11 cellular contexts compared by ENCODE assay signal in the genomic region with DNA sequence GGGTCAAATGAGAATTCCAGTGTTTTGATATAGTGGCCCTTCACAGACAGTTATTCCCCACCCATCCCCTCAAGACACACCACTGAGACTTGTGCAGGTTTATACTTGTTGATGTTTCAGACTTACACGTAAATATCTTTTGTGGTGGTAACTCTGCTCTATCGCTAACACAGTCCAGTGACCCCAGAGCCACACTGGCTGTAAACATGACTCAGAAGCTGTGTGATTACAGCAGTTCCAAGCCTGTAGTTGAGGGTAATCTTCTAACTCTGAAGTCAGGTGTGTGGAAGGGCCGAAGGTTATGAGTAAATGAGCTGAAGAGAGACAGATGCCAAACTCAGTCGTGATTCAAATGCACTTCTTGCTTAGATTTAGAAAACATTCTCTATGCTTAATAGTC. TPM values are rescaled to one million over a fixed set of nuclear protein-coding genes. Genes with fewer than 3 reads are reported as not detected.
A peak's percentile ranks its signal among the peaks of the same experiment; 100 is the strongest.
DNase-seq lines count a peak whose midpoint lies in the region; ATAC-seq and TF ChIP-seq lines count a peak whose summit lies in the region.
"Had no signal": no experiment of that assay in that cellular context is flagged by ENCODE, and none has a peak within 500 bp of the region (broad histone marks: within the 10 kb centered on the region; RNA-seq: fewer than 3 reads in every experiment).

No MANE protein-coding gene starts in this region.

- H3K36me3 Mint-ChIP-seq in activated CD8-positive, alpha-beta T cell treated with anti-CD3 and anti-CD28 coated beads for 36 hours (ENCODE audit: low read depth) = peaks cover 4% of the 10 kb centered on the region
- H3K36me3 Mint-ChIP-seq in activated CD8-positive, alpha-beta T cell treated with anti-CD3 and anti-CD28 coated beads, Interleukin-2, amount 10 ng/mL, durations not matched to agents 7 days and 5 days (ENCODE audit: low read depth) = no peaks in the 10 kb centered on the region

- H3K36me3 ChIP-seq in esophagus (ENCODE audit: control insufficient read depth in 2 of 2, insufficient read depth in 2 of 2, low read length in 1 of 2) (peaks cover 2 to 8% of the 10 kb centered on the region in 2 donors), thyroid gland (peaks cover 6 to 12% of the 10 kb centered on the region in 2 donors)

- no peaks in the 10 kb centered on the region for H3K9me3 ChIP-seq in esophagus (ENCODE audit: control insufficient read depth in 2 of 2, insufficient read depth in 1 of 2, low read depth in 1 of 2, low read length in 1 of 2)
- no peaks in the 10 kb centered on the region for H3K9me3 ChIP-seq in thyroid gland

- H3K27ac ChIP-seq in esophagus (ENCODE audit: low read depth in 2 of 2, low read length in 1 of 2) = peak overlapping the region; percentile 36 to 55
- peak overlapping the region in 1 of 3 donors; percentile 14 for H3K27ac ChIP-seq in thyroid gland

- peak; percentile 60 for ATAC-seq in activated CD8-positive, alpha-beta T cell treated with anti-CD3 and anti-CD28 coated beads for 36 hours
- no peak for ATAC-seq in activated CD8-positive, alpha-beta T cell treated with anti-CD3 and anti-CD28 coated beads, Interleukin-2, amount 10 ng/mL, durations not matched to agents 7 days and 5 days
- peak; percentile 96 for ATAC-seq in HG03565 (IDR thresholded peaks at IDR 0.05; ENCODE audit: unreplicated experiment)

- H3K9me3 Mint-ChIP-seq in activated CD8-positive, alpha-beta T cell treated with anti-CD3 and anti-CD28 coated beads for 36 hours = no peaks in the 10 kb centered on the region
- H3K9me3 Mint-ChIP-seq in activated CD8-positive, alpha-beta T cell treated with anti-CD3 and anti-CD28 coated beads, Interleukin-2, amount 10 ng/mL, durations not matched to agents 7 days and 5 days (ENCODE audit: insufficient read depth) = no peaks in the 10 kb centered on the region

- intact Hi-C loops in activated CD8-positive, alpha-beta T cell treated with anti-CD3 and anti-CD28 coated beads for 36 hours (cut with micrococcal nuclease) = no loop called here
- intact Hi-C loops in thyroid gland (cut with DNase I) = no loop called here

- H3K27me3 ChIP-seq in esophagus (ENCODE audit: control insufficient read depth in 1 of 2, insufficient read depth in 2 of 2, low read length in 2 of 2) (no peaks in the 10 kb centered on the region), thyroid gland (no peaks in the 10 kb centered on the region)

- peaks cover 19% of the 10 kb centered on the region for H3K4me1 Mint-ChIP-seq in activated CD8-positive, alpha-beta T cell treated with anti-CD3 and anti-CD28 coated beads for 36 hours (ENCODE audit: low read depth)
- no peaks in the 10 kb centered on the region for H3K4me1 Mint-ChIP-seq in activated CD8-positive, alpha-beta T cell treated with anti-CD3 and anti-CD28 coated beads, Interleukin-2, amount 10 ng/mL, durations not matched to agents 7 days and 5 days (ENCODE audit: low read depth)

- H3K4me1 ChIP-seq in esophagus (ENCODE audit: control insufficient read depth in 2 of 2, insufficient read depth in 2 of 2, low read length in 1 of 2) = peaks cover 0 to 10% of the 10 kb centered on the region in 2 donors
- peaks cover 6 to 12% of the 10 kb centered on the region in 2 donors for H3K4me1 ChIP-seq in thyroid gland

- H3K4me3 ChIP-seq in esophagus (ENCODE audit: low read depth in 1 of 2, low read length in 2 of 2) (no peak overlapping the region), thyroid gland (replicated peaks in 1 of 3) (no peak overlapping the region)

- H3K27me3 Mint-ChIP-seq in activated CD8-positive, alpha-beta T cell treated with anti-CD3 and anti-CD28 coated beads for 36 hours = no peaks in the 10 kb centered on the region
- no peaks in the 10 kb centered on the region for H3K27me3 Mint-ChIP-seq in activated CD8-positive, alpha-beta T cell treated with anti-CD3 and anti-CD28 coated beads, Interleukin-2, amount 10 ng/mL, durations not matched to agents 7 days and 5 days (ENCODE audit: low read depth)

- H3K4me3 Mint-ChIP-seq in activated CD8-positive, alpha-beta T cell treated with anti-CD3 and anti-CD28 coated beads for 36 hours = no peak overlapping the region
- no peak overlapping the region for H3K4me3 Mint-ChIP-seq in activated CD8-positive, alpha-beta T cell treated with anti-CD3 and anti-CD28 coated beads, Interleukin-2, amount 10 ng/mL, durations not matched to agents 7 days and 5 days

- WGBS in esophagus, 2 donors = 40 to 46% methylated on average over 4 of the region's 4 CpGs
- 55 to 69% methylated on average over 4 of the region's 4 CpGs for WGBS in thyroid gland, 2 donors

- TF ChIP-seq POLR2A in thyroid gland (IDR thresholded peaks at IDR 0.05) = no peak

- DNase-seq in activated CD8-positive, alpha-beta T cell treated with anti-CD3 and anti-CD28 coated beads for 36 hours = no peak
- no peak for DNase-seq in activated CD8-positive, alpha-beta T cell treated with anti-CD3 and anti-CD28 coated beads, Interleukin-2, amount 10 ng/mL, durations not matched to agents 7 days and 5 days
- DNase-seq in thyroid gland (peak; percentile 18 to 36), epidermal melanocyte (ENCODE audit: insufficient read length, low spot score) (no peak)
- no peak for DNase-seq in stimulated activated CD4-positive, alpha-beta T cell treated with anti-CD3 and anti-CD28 coated beads, Interleukin-15, amount 100 ng/mL, for 24 hours
- no peak for DNase-seq in activated CD4-positive, alpha-beta T cell treated with anti-CD3 and anti-CD28 coated beads, Interleukin-2, amount 50 U/mL, for 1 hour

- no peak for TF ChIP-seq CTCF in activated CD8-positive, alpha-beta T cell treated with anti-CD3 and anti-CD28 coated beads for 36 hours (IDR thresholded peaks at IDR 0.05)
- TF ChIP-seq CTCF in thyroid gland (IDR thresholded peaks at IDR 0.05) = no peak

- H3K27ac Mint-ChIP-seq in activated CD8-positive, alpha-beta T cell treated with anti-CD3 and anti-CD28 coated beads for 36 hours = no peak overlapping the region
- no peak overlapping the region for H3K27ac Mint-ChIP-seq in activated CD8-positive, alpha-beta T cell treated with anti-CD3 and anti-CD28 coated beads, Interleukin-2, amount 10 ng/mL, durations not matched to agents 7 days and 5 days

- CTCF ChIA-PET in activated CD8-positive, alpha-beta T cell treated with anti-CD3 and anti-CD28 coated beads for 36 hours (lab: Charles Lee) = interaction anchor here (1.2 kb wide), 1 partner anchor 10 kb away, joined by 5 read pairs; no protein-coding TSS in a partner anchor
- CTCF ChIA-PET in activated CD8-positive, alpha-beta T cell treated with anti-CD3 and anti-CD28 coated beads, Interleukin-2, amount 10 ng/mL, durations not matched to agents 7 days and 5 days (lab: Charles Lee) = no interaction called here

- POLR2A ChIA-PET in activated CD8-positive, alpha-beta T cell treated with anti-CD3 and anti-CD28 coated beads for 36 hours (lab: Charles Lee) = no interaction called here
- POLR2A ChIA-PET in activated CD8-positive, alpha-beta T cell treated with anti-CD3 and anti-CD28 coated beads, Interleukin-2, amount 10 ng/mL, durations not matched to agents 7 days and 5 days (lab: Charles Lee) = no interaction called here

RNA-seq across cellular contexts. Expression of gene NOBOX, which starts 19.4 kb away (rescaled TPM):
- total RNA-seq in activated CD8-positive, alpha-beta T cell treated with anti-CD3 and anti-CD28 coated beads for 36 hours = not detected
- not detected for total RNA-seq in activated CD8-positive, alpha-beta T cell treated with anti-CD3 and anti-CD28 coated beads, Interleukin-2, amount 10 ng/mL, durations not matched to agents 7 days and 5 days
- polyA plus RNA-seq in esophagus = not detected
- total RNA-seq in thyroid gland = not detected
- total RNA-seq: fibroblast of lung, pulmonary artery endothelial cell, subcutaneous adipose tissue had no signal
- polyA plus RNA-seq: fibroblast of lung had no signal

RNA-seq across cellular contexts. Expression of gene ARHGEF5, which starts 28.9 kb away (rescaled TPM):
- total RNA-seq in activated CD8-positive, alpha-beta T cell treated with anti-CD3 and anti-CD28 coated beads for 36 hours = 1 to 10 TPM; 6.7 to 7.5 TPM
- total RNA-seq in activated CD8-positive, alpha-beta T cell treated with anti-CD3 and anti-CD28 coated beads, Interleukin-2, amount 10 ng/mL, durations not matched to agents 7 days and 5 days = 1 to 10 TPM; 8.2 to 10.0 TPM
- polyA plus RNA-seq in esophagus = 10 to 100 TPM; 14.6 to 22.1 TPM
- total RNA-seq in thyroid gland = 100 to 1,000 TPM in 1 of 4 donors, 10 to 100 TPM in 3; 47.8 to 104 (median 71.4) TPM

Comparison
In these comparisons a context has a peak if more than half of its experiments do, and no peak if none do; other contexts are left out.
1. DNase-seq: peak in thyroid gland (2 of 2); none in activated CD8-positive, alpha-beta T cell treated with anti-CD3 and anti-CD28 coated beads for 36 hours (single experiment), activated CD8-positive, alpha-beta T cell treated with anti-CD3 and anti-CD28 coated beads, Interleukin-2, amount 10 ng/mL, durations not matched to agents 7 days and 5 days (single experiment), stimulated activated CD4-positive, alpha-beta T cell treated with anti-CD3 and anti-CD28 coated beads, Interleukin-15, amount 100 ng/mL, for 24 hours (single experiment), activated CD4-positive, alpha-beta T cell treated with anti-CD3 and anti-CD28 coated beads, Interleukin-2, amount 50 U/mL, for 1 hour (single experiment) and epidermal melanocyte (single experiment).
2. RNA of gene ARHGEF5, which starts 28.9 kb away (total RNA-seq): 47.8 to 104 TPM in thyroid gland; 8.2 to 10.0 TPM in activated CD8-positive, alpha-beta T cell treated with anti-CD3 and anti-CD28 coated beads, Interleukin-2, amount 10 ng/mL, durations not matched to agents 7 days and 5 days and 6.7 to 7.5 TPM in activated CD8-positive, alpha-beta T cell treated with anti-CD3 and anti-CD28 coated beads for 36 hours; every median in the first group is over 4 times any median in the second.